1 cellular context compared by ENCODE assay signal in genomic region chr17:82346342-82347300, GRCh38.
TF ChIP-seq lines count a peak whose summit lies in the region.

No MANE protein-coding gene starts in this region.

TF ChIP-seq in HepG2, 621 proteins besides CTCF, POLR2A, EP300 and RAD21 (continued from another document and continues in another):
- TF ChIP-seq ARID3A (IDR thresholded peaks at IDR 0.05; ENCODE audit: low read depth, low read length) (peak; percentile 58; the same call in 1 of the 2 replicates), KLF11 (CRISPR knock-in tag; IDR thresholded peaks at IDR 0.05) (peak; percentile 78), ZNF280D (CRISPR knock-in tag; IDR thresholded peaks at IDR 0.05) (peak; percentile 60; the same call in 1 of the 2 replicates), NONO (IDR thresholded peaks at IDR 0.05) (no peak), NONO (CRISPR knock-in tag; conservative IDR thresholded peaks at IDR 0.05) (peak; percentile 98), ZUFSP (CRISPR knock-in tag; IDR thresholded peaks at IDR 0.05; ENCODE audit: borderline replicate concordance) (no peak), ZNF350 (CRISPR knock-in tag; IDR thresholded peaks at IDR 0.05; ENCODE audit: borderline replicate concordance, low read depth) (peak; percentile 98), ZNF746 (CRISPR knock-in tag; IDR thresholded peaks at IDR 0.05) (peak; percentile 98), SP1 (IDR thresholded peaks at IDR 0.05) (no peak), SP1 (CRISPR knock-in tag; IDR thresholded peaks at IDR 0.05) (0 out of 2 replicates have a peak, but pooled peaks have one; percentile 15), ZNF501 (CRISPR knock-in tag; IDR thresholded peaks at IDR 0.05) (peak; percentile 86), MYNN (CRISPR knock-in tag; IDR thresholded peaks at IDR 0.05; ENCODE audit: low read depth) (peak; percentile 90; the same call in 1 of the 2 replicates), ZNF670 (CRISPR knock-in tag; IDR thresholded peaks at IDR 0.05; ENCODE audit: borderline replicate concordance) (no peak; the same call in 1 of the 2 replicates), ZFP36L1 (CRISPR knock-in tag; IDR thresholded peaks at IDR 0.05) (peak; percentile 93; the same call in 1 of the 2 replicates), EED (CRISPR knock-in tag; IDR thresholded peaks at IDR 0.05) (no peak), ZNF17 (CRISPR knock-in tag; IDR thresholded peaks at IDR 0.05) (no peak), ZNF296 (CRISPR knock-in tag; conservative IDR thresholded peaks at IDR 0.05) (no peak; the same call in 1 of the 2 replicates), BHLHE40 (IDR thresholded peaks at IDR 0.05; ENCODE audit: low read length) (peak; percentile 96), ZSCAN25 (CRISPR knock-in tag; IDR thresholded peaks at IDR 0.05) (peak; percentile 97), KLF15 (CRISPR knock-in tag; IDR thresholded peaks at IDR 0.05; ENCODE audit: borderline replicate concordance) (no peak), ZSCAN22 (CRISPR knock-in tag; IDR thresholded peaks at IDR 0.05) (no peak), ZNF318 (CRISPR knock-in tag; IDR thresholded peaks at IDR 0.05) (peak; percentile 82; the same call in 1 of the 2 replicates), HDAC6 (IDR thresholded peaks at IDR 0.05; ENCODE audit: low read depth, low read length) (no peak), KDM1A (CRISPR knock-in tag; IDR thresholded peaks at IDR 0.05) (peak; percentile 81), ZMYM2 (CRISPR knock-in tag; IDR thresholded peaks at IDR 0.05) (peak; percentile 75), ZNF672 (CRISPR knock-in tag; IDR thresholded peaks at IDR 0.05) (no peak), ZBTB44 (CRISPR knock-in tag; IDR thresholded peaks at IDR 0.05) (no peak), WIZ (CRISPR knock-in tag; IDR thresholded peaks at IDR 0.05) (no peak), MLXIP (CRISPR knock-in tag; IDR thresholded peaks at IDR 0.05; ENCODE audit: borderline replicate concordance) (no peak), U2AF2 (IDR thresholded peaks at IDR 0.05; ENCODE audit: low read depth, low read length) (no peak), ZNF619 (CRISPR knock-in tag; IDR thresholded peaks at IDR 0.05) (no peak), ZNF598 (CRISPR knock-in tag; IDR thresholded peaks at IDR 0.05; ENCODE audit: borderline replicate concordance) (no peak; the same call in 1 of the 2 replicates), REST (IDR thresholded peaks at IDR 0.05; ENCODE audit: borderline replicate concordance in 1 of 2, low read depth in 1 of 2, low read length in 2 of 2) (no peak), SMAD3 (CRISPR knock-in tag; IDR thresholded peaks at IDR 0.05) (peak; percentile 98), KMT2A (CRISPR knock-in tag; IDR thresholded peaks at IDR 0.05) (peak; percentile 84; the same call in 1 of the 2 replicates)
